In genomic region chr19:3700242-3701032, GRCh38 we compare ENCODE assay signal across 8 cellular contexts. TPM values are rescaled to one million over a fixed set of nuclear protein-coding genes. Genes with fewer than 3 reads are reported as not detected.
DNase-seq lines count a peak whose midpoint lies in the region; ATAC-seq and TF ChIP-seq lines count a peak whose summit lies in the region.

Gene PIP5K1C, minus strand, starts transcription at chr19:3700468. Its CDS starts 78 bp downstream, at chr19:3700390.

- TF ChIP-seq CTCF in BJ (IDR thresholded peaks at IDR 0.05; ENCODE audit: insufficient read depth, low read depth, low read length) (peak; percentile 77), lung (IDR thresholded peaks at IDR 0.05; ENCODE audit: control extremely low read depth, extremely low read depth) (peak; percentile 81)

- H3K27ac ChIP-seq in duodenal mucosa (ENCODE audit: low read depth, low read length): peak within 1 kb of the TSS; percentile 50
- peak within 1 kb of the TSS; percentile 78 to 82 for H3K27ac ChIP-seq in lung (ENCODE audit: low read depth in 1 of 2, low read length in 1 of 2)

- DNase-seq in BJ (ENCODE audit: low read depth): no peak
- DNase-seq in NCI-H510A treated with DMSO at 0.1 percent for 48 hours (lab: John Stamatoyannopoulos, UW): peak; percentile 53
- peak; percentile 95 for DNase-seq in activated CD4-positive, alpha-beta T cell treated with anti-CD3 and anti-CD28 coated beads, Interleukin-2, amount 50 U/mL, for 48 hours
- peak; percentile 91 for DNase-seq in lung (ENCODE audit: low spot score)
- peak; percentile 83 to 95 (median 92) for DNase-seq in stimulated activated CD4-positive, alpha-beta T cell treated with anti-CD3 and anti-CD28 coated beads, TNF-alpha, amount 100 ng/mL, for 48 hours (ENCODE audit: low read depth in 3 of 3)

- POLR2A ChIA-PET in BJ (lab: Charles Lee): interaction anchor here (0.6 kb wide), 2 partner anchors 123 to 407 kb away, joined by 3 to 4 read pairs; no protein-coding TSS in a partner anchor

- H3K4me3 ChIP-seq in BJ (ENCODE audit: low read depth, low read length) (peak within 1 kb of the TSS; percentile 93), duodenal mucosa (ENCODE audit: low read depth in 1 of 2, low read length in 2 of 2) (peak within 1 kb of the TSS; percentile 78 to 84), lung (peak within 1 kb of the TSS; percentile 72)

- WGBS in lung, 2 donors: 3 to 5% methylated on average over 54 to 82 of the region's 82 CpGs

- H3K4me1 ChIP-seq in duodenal mucosa (ENCODE audit: control insufficient read depth in 1 of 2, insufficient read depth in 2 of 2, low read length in 2 of 2) (peaks cover 4 to 27% of the 10 kb centered on the region in 2 donors), lung (ENCODE audit: control insufficient read depth in 2 of 2, insufficient read depth in 2 of 2, low read length in 2 of 2) (peaks cover 0 to 8% of the 10 kb centered on the region in 2 donors)

- CTCF ChIA-PET in BJ (lab: Yijun Ruan, JAX): interaction anchor here (0.6 to 9.5 kb wide), 12 partner anchors 9 to 119 kb away, joined by 3 to 99 read pairs (median 4); no protein-coding TSS in a partner anchor

- H3K9ac ChIP-seq in duodenal mucosa (ENCODE audit: low read depth in 1 of 2, low read length in 2 of 2): peak within 1 kb of the TSS; percentile 74 to 82

- H3K36me3 ChIP-seq in BJ (ENCODE audit: control insufficient read depth, insufficient read depth, low read length) (peaks cover 7% of the 10 kb centered on the region; the same call in 1 of the 2 replicates), duodenal mucosa (ENCODE audit: control insufficient read depth in 1 of 2, insufficient read depth in 2 of 2, low read length in 2 of 2) (no peaks in the 10 kb centered on the region), lung (ENCODE audit: control insufficient read depth in 2 of 2, insufficient read depth in 2 of 2, low read length in 2 of 2) (peaks cover 0 to 3% of the 10 kb centered on the region in 2 donors)

- no peaks in the 10 kb centered on the region for H3K27me3 ChIP-seq in BJ (ENCODE audit: control insufficient read depth, insufficient read depth, low read length)
- no peaks in the 10 kb centered on the region for H3K27me3 ChIP-seq in duodenal mucosa (ENCODE audit: control insufficient read depth in 1 of 2, insufficient read depth in 2 of 2, low read length in 2 of 2)
- no peaks in the 10 kb centered on the region for H3K27me3 ChIP-seq in lung (ENCODE audit: control insufficient read depth, insufficient read depth)

- ATAC-seq in GM19043 (IDR thresholded peaks at IDR 0.05; ENCODE audit: low read depth, unreplicated experiment): peak; percentile 74
- peak; percentile 76 for ATAC-seq in HG03432 (IDR thresholded peaks at IDR 0.05; ENCODE audit: unreplicated experiment)
- peak; percentile 100 for ATAC-seq in lung (ENCODE audit: insufficient read depth, low FRiP score)

- H3K9me3 ChIP-seq in duodenal mucosa (ENCODE audit: control insufficient read depth in 1 of 2, low read length in 2 of 2) (no peaks in the 10 kb centered on the region), lung (ENCODE audit: control insufficient read depth in 2 of 2, insufficient read depth in 1 of 2, low read length in 1 of 2) (no peaks in the 10 kb centered on the region)

RNA-seq across cellular contexts. Expression of gene PIP5K1C, which starts in this region (rescaled TPM):
- polyA plus RNA-seq in BJ (2011; rRNA removed): 14.2 and 35.3 TPM in 2 replicates
- polyA minus RNA-seq in BJ (2011; rRNA and poly(A)+ RNA removed): 68.9 and 70.9 TPM in 2 replicates
- 10 to 100 TPM; 22.4 to 39.4 TPM for total RNA-seq in lung
- 10 to 100 TPM; 16.3 to 18.6 TPM for polyA plus RNA-seq in lung
